8 cellular contexts compared by ENCODE assay signal in genomic region chr19:797528-798414, GRCh38. TPM values are rescaled to one million over a fixed set of nuclear protein-coding genes. Genes with fewer than 3 reads are reported as not detected.
A peak's percentile ranks its signal among the peaks of the same experiment; 100 is the strongest.
DNase-seq lines count a peak whose midpoint lies in the region; ATAC-seq and TF ChIP-seq lines count a peak whose summit lies in the region.

No MANE protein-coding gene starts in this region.

- H3K36me3 ChIP-seq in neuron (ENCODE audit: insufficient read depth, low read length) (peaks cover 30% of the 10 kb centered on the region), stomach smooth muscle (ENCODE audit: control insufficient read depth in 2 of 2, insufficient read depth in 2 of 2, low read length in 2 of 2) (peaks cover 0 to 2% of the 10 kb centered on the region in 2 donors)

- peak; percentile 3; the same call in 1 of the 2 replicates for TF ChIP-seq POLR2A in Raji (IDR thresholded peaks at IDR 0.05; ENCODE audit: insufficient read depth, low read depth, low read length)

- H3K4me1 ChIP-seq in foreskin keratinocyte (peaks cover 4% of the 10 kb centered on the region), neuron (ENCODE audit: insufficient read depth, low read length) (peaks cover 43% of the 10 kb centered on the region), stomach smooth muscle (ENCODE audit: control insufficient read depth, insufficient read depth, low read length) (peaks cover 58% of the 10 kb centered on the region)

- H3K9ac ChIP-seq in stomach smooth muscle (ENCODE audit: low read length in 2 of 2): peak overlapping the region; percentile 73 to 76

- DNase-seq in DMS79 (lab: John Stamatoyannopoulos, UW) (peak; percentile 69), Kasumi-1 (lab: John Stamatoyannopoulos, UW) (peak; percentile 68 to 72), activated gamma-delta T cell treated with Interleukin-2 at 50 U/mL for 16 hours (peak; percentile 84), foreskin keratinocyte (peak; percentile 49 to 63)

- H2AFZ ChIP-seq in neuron (ENCODE audit: low read depth, low read length): no peak overlapping the region

- peak overlapping the region; percentile 96 for H3K4me3 ChIP-seq in neuron (ENCODE audit: low read length)
- H3K4me3 ChIP-seq in stomach smooth muscle (ENCODE audit: low read length in 2 of 2): peak overlapping the region; percentile 81 to 82

- ATAC-seq in GM21825 (IDR thresholded peaks at IDR 0.05; ENCODE audit: unreplicated experiment) (peak; percentile 33), foreskin keratinocyte (peak; percentile 15)

- peak overlapping the region; percentile 89 for H3K27ac ChIP-seq in foreskin keratinocyte
- H3K27ac ChIP-seq in stomach smooth muscle (ENCODE audit: low read length): peak overlapping the region; percentile 64

- H3K9me3 ChIP-seq in neuron (ENCODE audit: low read length) (peaks cover 2% of the 10 kb centered on the region), stomach smooth muscle (ENCODE audit: control insufficient read depth in 2 of 2, low read length in 2 of 2) (no peaks in the 10 kb centered on the region)

- no peaks in the 10 kb centered on the region for H3K27me3 ChIP-seq in foreskin keratinocyte
- no peaks in the 10 kb centered on the region for H3K27me3 ChIP-seq in neuron (ENCODE audit: insufficient read depth, low read length)
- H3K27me3 ChIP-seq in stomach smooth muscle (ENCODE audit: control insufficient read depth in 1 of 2, insufficient read depth in 2 of 2, low read length in 2 of 2): no peaks in the 10 kb centered on the region

- no peak for TF ChIP-seq CTCF in foreskin keratinocyte (conservative IDR thresholded peaks at IDR 0.05)

RNA-seq across cellular contexts. Expression of gene PTBP1, which starts 0.5 kb away (rescaled TPM):
- total RNA-seq in foreskin keratinocyte: 222 and 244 TPM in 2 replicates
- polyA plus RNA-seq in foreskin keratinocyte: 186 and 237 TPM in 2 replicates

RNA-seq across cellular contexts. Expression of gene PLPPR3, which starts 24.0 kb away (rescaled TPM):
- not detected in 2 replicates for total RNA-seq in foreskin keratinocyte
- 0.15 TPM in 1 of 2 replicates, not detected in the other for polyA plus RNA-seq in foreskin keratinocyte

RNA-seq across cellular contexts. Expression of gene AZU1, which starts 29.9 kb away (rescaled TPM):
- total RNA-seq in foreskin keratinocyte: not detected in 2 replicates
- polyA plus RNA-seq in foreskin keratinocyte: 0.03 TPM in 1 of 2 replicates, not detected in the other

RNA-seq across cellular contexts. Expression of gene PRTN3, which starts 43.0 kb away (rescaled TPM):
- not detected in 2 replicates for total RNA-seq in foreskin keratinocyte
- polyA plus RNA-seq in foreskin keratinocyte: not detected in 2 replicates

RNA-seq across cellular contexts. Expression of gene MISP, which starts 46.9 kb away (rescaled TPM):
- total RNA-seq in foreskin keratinocyte: 50.0 and 55.4 TPM in 2 replicates
- polyA plus RNA-seq in foreskin keratinocyte: 40.2 and 45.5 TPM in 2 replicates

Comparison
In these comparisons a context has a peak if more than half of its experiments do, and no peak if none do; other contexts are left out.
1. Peak in every context shown above with its lines: DNase-seq, ATAC-seq, H3K4me3 ChIP-seq and H3K27ac ChIP-seq.